In the genomic region with DNA sequence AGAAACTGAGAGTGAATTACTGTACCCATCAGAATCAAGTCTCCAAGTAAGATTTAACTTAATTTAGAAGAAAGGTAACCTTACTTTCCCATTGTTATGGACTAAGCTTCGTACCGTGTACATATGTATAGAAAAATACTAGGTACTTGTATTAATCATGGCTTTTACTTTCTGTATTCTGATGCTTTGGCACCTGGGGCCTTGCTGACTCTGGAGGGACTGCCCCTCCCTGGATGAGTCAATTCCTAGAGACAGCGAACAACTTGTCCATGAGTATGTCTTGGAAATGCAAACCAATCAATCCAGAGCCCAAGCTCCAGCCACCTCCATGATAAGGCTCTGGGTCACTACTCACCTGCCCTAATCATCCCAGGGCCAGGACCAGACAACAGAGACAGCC, we compare ENCODE assay signal across 12 cellular contexts. TPM values are rescaled to one million over a fixed set of nuclear protein-coding genes. Genes with fewer than 3 reads are reported as not detected.
DNase-seq lines count a peak whose midpoint lies in the region; ATAC-seq and TF ChIP-seq lines count a peak whose summit lies in the region.
"Had no signal": no experiment of that assay in that cellular context is flagged by ENCODE, and none has a peak within 500 bp of the region (broad histone marks: within the 10 kb centered on the region; RNA-seq: fewer than 3 reads in every experiment).

No MANE protein-coding gene starts in this region.

- ATAC-seq in PC-3 (peak; percentile 5; the same call in 1 of the 2 replicates), gastroesophageal sphincter (no peak)

- H3F3A ChIP-seq in PC-3 (ENCODE audit: low read length, unreplicated experiment) (peaks cover 9% of the 10 kb centered on the region), MM.1S (ENCODE audit: insufficient read depth, low read length) (peaks cover 18% of the 10 kb centered on the region)

- H3K27ac ChIP-seq in breast epithelium, result no peak overlapping the region
- no peak overlapping the region for H3K27ac ChIP-seq in PC-3 (ENCODE audit: low read length)
- peak overlapping the region in 3 of 4 donors; percentile 58 to 96 (median 88) for H3K27ac ChIP-seq in gastroesophageal sphincter
- peak overlapping the region; percentile 93 to 99 (median 94) for H3K27ac ChIP-seq in thyroid gland
- H3K27ac ChIP-seq in MM.1S (ENCODE audit: low read length), result no peak overlapping the region

- H3K27ac Mint-ChIP-seq in MCF 10A (ENCODE audit: low read depth, unreplicated experiment), result no peak overlapping the region

- H3K4me2 ChIP-seq in PC-3 (ENCODE audit: low read length) (no peak overlapping the region), MM.1S (ENCODE audit: low read depth, low read length) (no peak overlapping the region)

- H3K4me3 ChIP-seq in breast epithelium, result no peak overlapping the region
- H3K4me3 ChIP-seq in PC-3 (ENCODE audit: low read length), result no peak overlapping the region
- H3K4me3 ChIP-seq in gastroesophageal sphincter, result no peak overlapping the region
- no peak overlapping the region for H3K4me3 ChIP-seq in thyroid gland (replicated peaks in 1 of 3)
- no peak overlapping the region for H3K4me3 ChIP-seq in MM.1S (ENCODE audit: low read length)

- no peaks in the 10 kb centered on the region for H3K36me3 ChIP-seq in breast epithelium
- H3K36me3 ChIP-seq in PC-3 (ENCODE audit: low read depth, low read length), result no peaks in the 10 kb centered on the region
- H3K36me3 ChIP-seq in gastroesophageal sphincter, result no peaks in the 10 kb centered on the region
- H3K36me3 ChIP-seq in thyroid gland, result no peaks in the 10 kb centered on the region
- H3K36me3 ChIP-seq in MM.1S (replicated peaks; ENCODE audit: insufficient read depth, low read length), result no peaks in the 10 kb centered on the region

- H3K9me3 ChIP-seq in breast epithelium (no peaks in the 10 kb centered on the region), PC-3 (ENCODE audit: low read length) (no peaks in the 10 kb centered on the region), gastroesophageal sphincter (no peaks in the 10 kb centered on the region), thyroid gland (no peaks in the 10 kb centered on the region), MM.1S (replicated peaks; ENCODE audit: insufficient read depth, low read length) (no peaks in the 10 kb centered on the region)

- H3K4me1 Mint-ChIP-seq in MCF 10A (ENCODE audit: insufficient read depth, unreplicated experiment), result peaks cover 38% of the 10 kb centered on the region

- WGBS in gastroesophageal sphincter (ENCODE audit: low coverage in 1 of 2), 2 donors, result 87% methylated on average over 2 to 3 of the region's 3 CpGs
- WGBS in thyroid gland, 2 donors, result 80 to 92% methylated on average over 3 of the region's 3 CpGs

- H3K27me3 Mint-ChIP-seq in MCF 10A (ENCODE audit: insufficient read depth, unreplicated experiment), result peaks cover 12% of the 10 kb centered on the region

- intact Hi-C loops in MCF 10A (cut with micrococcal nuclease) (no loop called here), breast epithelium (cut with DNase I; ENCODE audit: low total_unique reads) (no loop called here), PC-3 (cut with micrococcal nuclease) (loop anchor here (5.0 to 10.0 kb wide), 3 partner anchors 130 to 343 kb away; partner anchors contain the start of genes CRYGS and ETV5), thyroid gland (cut with DNase I) (no loop called here)

- no peaks in the 10 kb centered on the region for H3K79me2 ChIP-seq in PC-3 (ENCODE audit: low read length)
- H3K79me2 ChIP-seq in MM.1S (ENCODE audit: low read length), result no peaks in the 10 kb centered on the region

- TF ChIP-seq POLR2A in breast epithelium (IDR thresholded peaks at IDR 0.05) (no peak), gastroesophageal sphincter (IDR thresholded peaks at IDR 0.05) (no peak), thyroid gland (IDR thresholded peaks at IDR 0.05) (no peak)

- TF ChIP-seq CTCF in MCF 10A (IDR thresholded peaks at IDR 0.05; ENCODE audit: unreplicated experiment), result no peak
- TF ChIP-seq CTCF in breast epithelium (IDR thresholded peaks at IDR 0.05), result no peak
- TF ChIP-seq CTCF in PC-3 (conservative IDR thresholded peaks at IDR 0.05; ENCODE audit: low read depth, low read length), result no peak
- no peak for TF ChIP-seq CTCF in gastroesophageal sphincter (IDR thresholded peaks at IDR 0.05)
- TF ChIP-seq CTCF in thyroid gland (IDR thresholded peaks at IDR 0.05), result no peak
- no peak for TF ChIP-seq CTCF in MM.1S (IDR thresholded peaks at IDR 0.05; ENCODE audit: low read length)

- no peak overlapping the region for H2AFZ ChIP-seq in PC-3 (ENCODE audit: low read length)
- no peak overlapping the region for H2AFZ ChIP-seq in MM.1S (ENCODE audit: low read length)

- no peaks in the 10 kb centered on the region for H3K27me3 ChIP-seq in breast epithelium
- no peaks in the 10 kb centered on the region for H3K27me3 ChIP-seq in PC-3 (ENCODE audit: low read length)
- H3K27me3 ChIP-seq in gastroesophageal sphincter, result no peaks in the 10 kb centered on the region
- H3K27me3 ChIP-seq in thyroid gland, result no peaks in the 10 kb centered on the region
- no peaks in the 10 kb centered on the region for H3K27me3 ChIP-seq in MM.1S (replicated peaks; ENCODE audit: insufficient read depth, low read length)

- DNase-seq in MCF 10A (ENCODE audit: unreplicated experiment) (peak; percentile 58), breast epithelium (ENCODE audit: low spot score in 2 of 2) (no peak), PC-3 (peak; percentile 70), thyroid gland (no peak), NCI-H748 (lab: John Stamatoyannopoulos, UW; ENCODE audit: unreplicated experiment) (no peak), MM.1S (no peak), activated gamma-delta T cell treated with Interleukin-2 at 50 U/mL for 16 hours (no peak)
- DNase-seq: amniotic stem cell, Calu3, GDM1, IMR-90 had no signal

- no TSS peak for BruUV-seq in MCF 10A (replicated peaks; lab: Mats Ljungman, UMichigan)
- BruUV-seq in PC-3 (replicated peaks; lab: Mats Ljungman, UMichigan), result no TSS peak

- CTCF ChIA-PET in MCF 10A (lab: Yijun Ruan, JAX), result interaction anchor here (0.6 kb wide), 1 partner anchor 158 kb away, joined by 3 read pairs; no protein-coding TSS in a partner anchor
- CTCF ChIA-PET in PC-3 (lab: Charles Lee), result no interaction called here

- POLR2A ChIA-PET in MCF 10A (lab: Yijun Ruan, JAX), result interaction anchor here (0.7 to 1.1 kb wide), 3 partner anchors 10 to 371 kb away, joined by 3 read pairs; no protein-coding TSS in a partner anchor
- POLR2A ChIA-PET in PC-3 (lab: Charles Lee; ENCODE audit: unreplicated experiment), result no interaction called here

- peaks cover 6% of the 10 kb centered on the region for H3K36me3 Mint-ChIP-seq in MCF 10A (ENCODE audit: insufficient read depth, unreplicated experiment)

- H3K9me2 ChIP-seq in PC-3 (replicated peaks; ENCODE audit: low read length) (no peaks in the 10 kb centered on the region), MM.1S (replicated peaks; ENCODE audit: insufficient read depth, low read length) (no peaks in the 10 kb centered on the region)

- H3K4me3 Mint-ChIP-seq in MCF 10A (ENCODE audit: unreplicated experiment), result no peak overlapping the region

- no peaks in the 10 kb centered on the region for H4K20me1 ChIP-seq in PC-3 (ENCODE audit: low read length)
- H4K20me1 ChIP-seq in MM.1S (ENCODE audit: insufficient read depth, low read length), result no peaks in the 10 kb centered on the region

- H3K9ac ChIP-seq in PC-3 (ENCODE audit: low read length) (no peak overlapping the region), MM.1S (ENCODE audit: low read length) (no peak overlapping the region)

- no peaks in the 10 kb centered on the region for H3K9me3 Mint-ChIP-seq in MCF 10A (ENCODE audit: unreplicated experiment)

- no peaks in the 10 kb centered on the region for H3K4me1 ChIP-seq in breast epithelium
- peaks cover 49% of the 10 kb centered on the region for H3K4me1 ChIP-seq in PC-3 (ENCODE audit: insufficient read depth, low read length)
- H3K4me1 ChIP-seq in gastroesophageal sphincter, result peaks cover 14 to 81% (median 22%) of the 10 kb centered on the region in 3 donors
- H3K4me1 ChIP-seq in thyroid gland, result peaks cover 51 to 79% of the 10 kb centered on the region in 2 donors
- peaks cover 28% of the 10 kb centered on the region for H3K4me1 ChIP-seq in MM.1S (ENCODE audit: low read length)

- TF ChIP-seq EP300 in gastroesophageal sphincter (IDR thresholded peaks at IDR 0.05), result no peak

RNA-seq across cellular contexts. Expression of gene DGKG, which starts 50.0 kb away (rescaled TPM):
- total RNA-seq in MCF 10A (2022), result not detected in 2 replicates
- total RNA-seq in breast epithelium, result 1 to 10 TPM in 2 of 3 donors, under 1 TPM in 1; 0.59 to 2.3 (median 2.1) TPM
- 2.5 and 2.7 TPM in 2 replicates for total RNA-seq in PC-3 (2014; rRNA removed)
- total RNA-seq in gastroesophageal sphincter, result 100 to 1,000 TPM in 2 of 4 donors, 10 to 100 TPM in 2; 46.3 to 134 (median 90.4) TPM
- 10 to 100 TPM; 14.5 to 35.1 (median 20.3) TPM for total RNA-seq in thyroid gland

Comparison
In these comparisons a context has a peak if more than half of its experiments do, and no peak if none do; other contexts are left out.
1. DNase-seq: peak in MCF 10A (single experiment) and PC-3 (single experiment); none in breast epithelium (0 of 2), thyroid gland (0 of 2), NCI-H748 (single experiment), MM.1S (single experiment) and activated gamma-delta T cell treated with Interleukin-2 at 50 U/mL for 16 hours (single experiment).
2. H3K27ac ChIP-seq: peak in gastroesophageal sphincter (3 of 4) and thyroid gland (3 of 3); none in breast epithelium (0 of 2), PC-3 (single experiment) and MM.1S (single experiment).